Comparison of ENCODE assay signal across 21 cellular contexts in genomic region chr1:55249646-55250398, GRCh38. TPM values are rescaled to one million over a fixed set of nuclear protein-coding genes. Genes with fewer than 3 reads are reported as not detected.
DNase-seq lines count a peak whose midpoint lies in the region; ATAC-seq, FAIRE-seq and TF ChIP-seq lines count a peak whose summit lies in the region.
"Had no signal": no experiment of that assay in that cellular context is flagged by ENCODE, and none has a peak within 500 bp of the region (broad histone marks: within the 10 kb centered on the region; RNA-seq: fewer than 3 reads in every experiment).

No MANE protein-coding gene starts in this region.

- TF ChIP-seq CTCF in heart right ventricle (IDR thresholded peaks at IDR 0.05) (no peak), K562 (IDR thresholded peaks at IDR 0.05 in 2 of 3, conservative IDR thresholded peaks at IDR 0.05 in 1 of 3; ENCODE audit: insufficient read depth in 2 of 3, low read depth in 1 of 3, low read length in 3 of 3) (no peak), kidney (IDR thresholded peaks at IDR 0.05; ENCODE audit: borderline replicate concordance, extremely low read depth, insufficient read depth) (no peak), SK-N-SH (IDR thresholded peaks at IDR 0.05) (no peak)

- no peaks in the 10 kb centered on the region for H3F3A ChIP-seq in SK-N-SH (replicated peaks; ENCODE audit: insufficient read depth)

- DNase-seq in heart right ventricle = no peak
- no peak for DNase-seq in left cardiac atrium
- no peak for DNase-seq in K562 (ENCODE audit: extremely low read depth in 1 of 4, low spot score in 3 of 4)
- no peak for DNase-seq in kidney
- DNase-seq in hippocampal formation (lab: John Stamatoyannopoulos, UW) = no peak
- no peak for DNase-seq in SK-N-SH
- DNase-seq: CD8-positive, alpha-beta T cell; DMS79 treated with DMSO at 0.1 percent for 48 hours; HCEC 1CT; NCI-H2081; NCI-H226; NCI-H526 treated with DMSO at 0.1 percent for 48 hours had no signal

- CTCF ChIA-PET in K562 (lab: Yijun Ruan, JAX; ENCODE audit: low intra/inter-chr PET ratio) = no interaction called here
- CTCF ChIA-PET in SK-N-SH (lab: Yijun Ruan, JAX) = interaction anchor here (1.2 to 1.4 kb wide), 2 partner anchors 14 to 126 kb away, joined by 3 to 5 read pairs; no protein-coding TSS in a partner anchor

- H3K9me2 ChIP-seq in SK-N-SH = no peaks in the 10 kb centered on the region

- no peaks in the 10 kb centered on the region for H3K27me3 ChIP-seq in heart right ventricle
- H3K27me3 ChIP-seq in K562 (ENCODE audit: control insufficient read depth in 2 of 2, insufficient read depth in 2 of 2, low read length in 2 of 2) = no peaks in the 10 kb centered on the region
- H3K27me3 ChIP-seq in SK-N-SH (ENCODE audit: insufficient read depth) = no peaks in the 10 kb centered on the region
- H3K27me3 ChIP-seq: BLaER1 had no signal

- H3K4me3 ChIP-seq in heart right ventricle (no peak overlapping the region), K562 (no peak overlapping the region), kidney (ENCODE audit: low read length in 2 of 2) (no peak overlapping the region), SK-N-SH (ENCODE audit: low read depth in 2 of 2, low read length in 1 of 2) (no peak overlapping the region)
- H3K4me3 ChIP-seq: BLaER1, GM12878, GM23248 had no signal

- TF ChIP-seq EP300 in K562 (IDR thresholded peaks at IDR 0.05; ENCODE audit: low read length) (no peak), SK-N-SH (IDR thresholded peaks at IDR 0.05; ENCODE audit: borderline replicate concordance in 1 of 2, low read depth in 1 of 2, low read length in 1 of 2) (no peak)

- no peak for FAIRE-seq in K562 (lab: Jason Lieb, UNC)
- FAIRE-seq in kidney (lab: Jason Lieb, UNC) = no peak
- FAIRE-seq: G401.6, GM12878, GM18507, HTR-8/SVneo had no signal

- H3K27ac ChIP-seq in heart right ventricle (peak overlapping the region; percentile 61 to 87 (median 80)), K562 (ENCODE audit: extremely low read depth, low read depth, low read length) (no peak overlapping the region), kidney (ENCODE audit: low read depth in 2 of 2, low read length in 2 of 2) (peak overlapping the region; percentile 2 to 38), SK-N-SH (ENCODE audit: low read depth in 2 of 2, low read length in 1 of 2) (no peak overlapping the region)
- H3K27ac ChIP-seq: BLaER1, GM23248, HL-60 had no signal

- H3K9ac ChIP-seq in K562 (ENCODE audit: insufficient read depth in 1 of 2, low read depth in 2 of 2, low read length in 2 of 2) (no peak overlapping the region), kidney (ENCODE audit: low read length in 2 of 2) (no peak overlapping the region), SK-N-SH (no peak overlapping the region)
- H3K9ac ChIP-seq: BLaER1, GM23248 had no signal

- 71 to 75% methylated on average over 7 of the region's 7 CpGs for WGBS in heart right ventricle, 2 donors
- 35% methylated on average over 7 of the region's 7 CpGs for WGBS in K562 (ENCODE audit: insufficient coverage, low coverage, missing lambda C conversion rate)
- WGBS in SK-N-SH (ENCODE audit: low lambda C conversion rate) = 63% methylated on average over 5 of the region's 7 CpGs

- intact Hi-C loops in heart right ventricle (cut with DNase I) = no loop called here
- intact Hi-C loops in left cardiac atrium (cut with DNase I) = no loop called here
- intact Hi-C loops in K562 (cut with micrococcal nuclease) = no loop called here
- intact Hi-C loops in kidney (cut with DNase I) = no loop called here

- no peaks in the 10 kb centered on the region for H3K9me1 ChIP-seq in K562 (ENCODE audit: control insufficient read depth, insufficient read depth, low read length)

- ATAC-seq in heart right ventricle = peak in 4 of 8 donors; percentile 9 to 50 (median 40)
- ATAC-seq in left cardiac atrium = no peak
- no peak for ATAC-seq in K562
- no peak for ATAC-seq in GM18498 (IDR thresholded peaks at IDR 0.05; ENCODE audit: unreplicated experiment)
- ATAC-seq in HG03175 (IDR thresholded peaks at IDR 0.05; ENCODE audit: unreplicated experiment) = no peak
- ATAC-seq: CD8-positive, alpha-beta T cell; GM12878 had no signal

- POLR2A ChIA-PET in K562 (lab: Yijun Ruan, JAX) (interaction anchor here (1.1 kb wide), 1 partner anchor 14 kb away, joined by 3 read pairs; no protein-coding TSS in a partner anchor), SK-N-SH (lab: Yijun Ruan, JAX) (no interaction called here)

- in situ Hi-C loops in K562 (cut with MboI) = no loop called here

- TF ChIP-seq RAD21 in K562 (CRISPR knock-in tag; conservative IDR thresholded peaks at IDR 0.05 in 1 of 2, IDR thresholded peaks at IDR 0.05 in 1 of 2) = no peak
- TF ChIP-seq RAD21 in SK-N-SH (IDR thresholded peaks at IDR 0.05; ENCODE audit: low read length) = no peak

- H4K20me1 ChIP-seq in K562 (replicated peaks; ENCODE audit: control insufficient read depth, insufficient read depth, low read length) = no peaks in the 10 kb centered on the region
- no peaks in the 10 kb centered on the region for H4K20me1 ChIP-seq in SK-N-SH (ENCODE audit: insufficient read depth)
- H4K20me1 ChIP-seq: BLaER1 had no signal

- H3K9me3 ChIP-seq in heart right ventricle (no peaks in the 10 kb centered on the region), K562 (replicated peaks; ENCODE audit: control insufficient read depth, insufficient read depth, low read depth, low read length) (no peaks in the 10 kb centered on the region), kidney (ENCODE audit: control insufficient read depth in 1 of 2, low read length in 2 of 2) (no peaks in the 10 kb centered on the region), SK-N-SH (no peaks in the 10 kb centered on the region)
- H3K9me3 ChIP-seq: BLaER1 had no signal

- H3K4me2 ChIP-seq in K562 (ENCODE audit: insufficient read depth, low read length) (no peak overlapping the region), SK-N-SH (no peak overlapping the region)
- H3K4me2 ChIP-seq: BLaER1 had no signal

- H3K4me1 ChIP-seq in heart right ventricle = peaks cover 0 to 21% (median 7%) of the 10 kb centered on the region in 9 donors
- H3K4me1 ChIP-seq in K562 (replicated peaks in 1 of 2; ENCODE audit: control insufficient read depth in 2 of 2, insufficient read depth in 2 of 2, low read length in 2 of 2) = no peaks in the 10 kb centered on the region; a peak in 2 of 5 replicates
- H3K4me1 ChIP-seq in kidney (ENCODE audit: control insufficient read depth in 1 of 2, insufficient read depth in 1 of 2, low read depth in 1 of 2, low read length in 2 of 2) = no peaks in the 10 kb centered on the region
- no peaks in the 10 kb centered on the region; a peak in 1 of 4 replicates for H3K4me1 ChIP-seq in SK-N-SH (ENCODE audit: control insufficient read depth in 1 of 2, insufficient read depth in 2 of 2, low read depth in 1 of 2, low read length in 1 of 2)

- H3K36me3 ChIP-seq in heart right ventricle (no peaks in the 10 kb centered on the region), K562 (ENCODE audit: control insufficient read depth, insufficient read depth, low read length) (no peaks in the 10 kb centered on the region), kidney (ENCODE audit: control insufficient read depth in 1 of 2, insufficient read depth in 2 of 2, low read length in 2 of 2) (no peaks in the 10 kb centered on the region), SK-N-SH (replicated peaks in 1 of 2; ENCODE audit: control insufficient read depth in 1 of 2, insufficient read depth in 2 of 2, low read length in 1 of 2) (no peaks in the 10 kb centered on the region)
- H3K36me3 ChIP-seq: BLaER1 had no signal

- BruUV-seq in K562 (replicated peaks; lab: Mats Ljungman, UMichigan) = no TSS peak

- 0 out of 2 replicates have a peak overlapping the region, but pooled peaks have one; percentile 15 for H2AFZ ChIP-seq in K562 (ENCODE audit: low read depth, low read length)
- H2AFZ ChIP-seq in SK-N-SH (ENCODE audit: low read depth) = no peak overlapping the region
- H2AFZ ChIP-seq: GM23248 had no signal

- H3K79me2 ChIP-seq in K562 (ENCODE audit: control insufficient read depth, insufficient read depth, low read length) = no peaks in the 10 kb centered on the region
- no peaks in the 10 kb centered on the region; the same call in 1 of the 2 replicates for H3K79me2 ChIP-seq in SK-N-SH (ENCODE audit: insufficient read depth)

- TF ChIP-seq POLR2A in K562 (conservative IDR thresholded peaks at IDR 0.05) = no peak

TF ChIP-seq in SK-N-SH, 30 proteins besides CTCF, POLR2A, EP300 and RAD21:
- no peak for TF ChIP-seq YY1 (IDR thresholded peaks at IDR 0.05; ENCODE audit: low read depth)

RNA-seq across cellular contexts. Expression of gene USP24, which starts 34.7 kb away (rescaled TPM):
- total RNA-seq in heart right ventricle (10 to 100 TPM; 31.4 to 49.7 (median 42.5) TPM), left cardiac atrium (10 to 100 TPM; 31.8 to 33.6 TPM), K562 (2014; rRNA removed) (33.9 and 36.8 TPM in 2 replicates), K562 (2014; rRNA removed; fragmentation: Illumina TruSeq; extraction: Trizol) (54.5 and 56.4 TPM in 2 replicates), K562 (2015; rRNA removed; fragmentation: Illumina TruSeq; extraction: Trizol) (57.6 and 62.6 TPM in 2 replicates), K562 (2021) (40.5 and 43.4 TPM in 2 replicates), kidney (49.2 TPM)
- polyA plus RNA-seq in heart right ventricle (10 to 100 TPM in 1 of 2 donors, 1 to 10 TPM in 1; 7.1 to 13.4 TPM), K562 (2011; rRNA removed) (22.0 and 31.3 TPM in 2 replicates), K562 (2014; fragmentation: Illumina TruSeq; extraction: Trizol) (38.2 and 43.5 TPM in 2 replicates), K562 (2014; fragmentation: Nextera tagmentation; extraction: Ambion mirVana) (10 to 100 TPM in 1 of 2 experiments, 1 to 10 TPM in 1; 7.7 to 14.1 TPM), K562 (2014; rRNA removed) (25.7 and 32.9 TPM in 2 replicates), kidney (ENCODE audit: insufficient read depth, low read depth, low replicate concordance) (10.1 TPM), SK-N-SH (2012; rRNA removed) (8.1 and 8.7 TPM in 2 replicates)
- 62.0 and 200 TPM in 2 replicates for total RNA-seq in K562 (2011; cell fraction: chromatin; rRNA removed; ENCODE audit: low replicate concordance)
- 24.7 and 42.9 TPM in 2 replicates for total RNA-seq in K562 (2011; cell fraction: nucleolus; rRNA removed)
- 66.4 and 102 TPM in 2 replicates for total RNA-seq in K562 (2011; cell fraction: nucleoplasm; rRNA removed)
- 14.2 and 17.7 TPM in 2 replicates for polyA plus RNA-seq in K562 (2011; cell fraction: cytosol; rRNA removed)
- 47.1 and 49.3 TPM in 2 replicates for polyA plus RNA-seq in K562 (2011; cell fraction: nucleus; rRNA removed)
- 23.4 and 27.9 TPM in 2 replicates for polyA plus RNA-seq in K562 (2012)
- 109 and 122 TPM in 2 replicates for polyA minus RNA-seq in K562 (2011; rRNA and poly(A)+ RNA removed)
- 32.7 and 45.0 TPM in 2 replicates for polyA minus RNA-seq in K562 (2011; cell fraction: cytosol; rRNA and poly(A)+ RNA removed)
- polyA minus RNA-seq in K562 (2011; cell fraction: nucleus; rRNA and poly(A)+ RNA removed) = 65.6 and 111 TPM in 2 replicates
- 5.6 and 6.2 TPM in 2 replicates for polyA plus RNA-seq in SK-N-SH (2012; cell fraction: cytosol; rRNA removed)
- polyA plus RNA-seq in SK-N-SH (2012; cell fraction: nucleus; rRNA removed) = 20.9 and 31.1 TPM in 2 replicates

Comparison
In these comparisons a context has a peak if more than half of its experiments do, and no peak if none do; other contexts are left out.
1. H3K27ac ChIP-seq: peak in heart right ventricle (10 of 10) and kidney (2 of 2); none in K562 (single experiment) and SK-N-SH (0 of 2).